In the genomic region with DNA sequence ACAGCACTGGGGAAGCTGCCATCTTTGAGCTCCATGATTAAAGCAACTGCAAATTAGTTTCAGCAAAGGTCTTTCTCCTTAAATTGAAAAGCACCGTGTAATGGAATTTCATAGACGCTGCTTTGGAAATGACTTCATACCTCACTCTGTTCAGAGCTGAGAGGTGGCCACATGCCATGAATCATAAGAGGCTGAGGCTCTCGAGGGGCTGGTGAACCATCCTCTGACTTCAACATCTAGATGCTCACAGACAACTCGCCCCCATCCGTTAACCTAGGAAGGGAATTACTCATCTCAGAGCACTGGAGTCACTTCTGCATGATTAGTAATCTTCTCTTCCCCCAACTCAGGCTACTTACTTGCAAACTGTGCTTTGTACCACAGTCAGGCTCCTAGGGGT, we compare ENCODE assay signal across 13 cellular contexts.
DNase-seq lines count a peak whose midpoint lies in the region; ATAC-seq and TF ChIP-seq lines count a peak whose summit lies in the region.
"Had no signal": no experiment of that assay in that cellular context is flagged by ENCODE, and none has a peak within 500 bp of the region (broad histone marks: within the 10 kb centered on the region; RNA-seq: fewer than 3 reads in every experiment).

No MANE protein-coding gene starts in this region.

- H3K4me1 Mint-ChIP-seq in mesothelial cell of epicardium: peaks cover 2% of the 10 kb centered on the region

- DNase-seq in DMS 273 (lab: John Stamatoyannopoulos, UW; ENCODE audit: unreplicated experiment): peak; percentile 6
- no peak for DNase-seq in DMS 273 treated with DMSO at 0.1 percent for 48 hours (lab: John Stamatoyannopoulos, UW)
- DNase-seq in astrocyte of the hippocampus (ENCODE audit: low read depth, low spot score): peak; percentile 79
- DNase-seq in putamen (ENCODE audit: low spot score): peak; percentile 6
- DNase-seq in medulla oblongata (ENCODE audit: extremely low spot score): no peak
- DNase-seq in mesothelial cell of epicardium (ENCODE audit: low spot score in 2 of 2, unreplicated experiment in 2 of 2): no peak
- DNase-seq in left lung: no peak
- DNase-seq: MM.1S, T-helper 9 cell, upper lobe of right lung had no signal

- H3K9me3 Mint-ChIP-seq in mesothelial cell of epicardium: no peaks in the 10 kb centered on the region

- H3K27ac Mint-ChIP-seq in mesothelial cell of epicardium: no peak overlapping the region

- H3K36me3 ChIP-seq in left lung: no peaks in the 10 kb centered on the region
- H3K36me3 ChIP-seq: ascending aorta, upper lobe of right lung had no signal

- TF ChIP-seq CTCF in mesothelial cell of epicardium (IDR thresholded peaks at IDR 0.05; ENCODE audit: unreplicated experiment): no peak
- TF ChIP-seq CTCF in left lung (IDR thresholded peaks at IDR 0.05): no peak

- ATAC-seq in HG03432 (IDR thresholded peaks at IDR 0.05; ENCODE audit: unreplicated experiment) (peak; percentile 51), left lung (no peak)
- ATAC-seq: upper lobe of right lung had no signal

- H3K4me1 ChIP-seq in left lung: no peaks in the 10 kb centered on the region
- H3K4me1 ChIP-seq: ascending aorta, upper lobe of right lung had no signal

- H3K9me3 ChIP-seq in left lung: no peaks in the 10 kb centered on the region
- H3K9me3 ChIP-seq: ascending aorta, upper lobe of right lung had no signal

- no peak overlapping the region for H3K4me3 Mint-ChIP-seq in mesothelial cell of epicardium

- H3K27ac ChIP-seq in left lung: no peak overlapping the region
- H3K27ac ChIP-seq: 22Rv1, ascending aorta, upper lobe of right lung had no signal

- H3K27me3 ChIP-seq in left lung: peaks cover 0 to 9% of the 10 kb centered on the region in 2 donors
- H3K27me3 ChIP-seq: ascending aorta, upper lobe of right lung had no signal

- H3K36me3 Mint-ChIP-seq in mesothelial cell of epicardium: no peaks in the 10 kb centered on the region

- intact Hi-C loops in left lung (cut with DNase I): no loop called here

- no peak overlapping the region for H3K4me3 ChIP-seq in left lung
- H3K4me3 ChIP-seq: ascending aorta, upper lobe of right lung had no signal

- H3K27me3 Mint-ChIP-seq in mesothelial cell of epicardium (ENCODE audit: low read depth): peaks cover 28% of the 10 kb centered on the region

Comparison
In these comparisons a context has a peak if more than half of its experiments do, and no peak if none do; other contexts are left out.
1. DNase-seq: peak in DMS 273 (single experiment), astrocyte of the hippocampus (single experiment) and putamen (single experiment); none in DMS 273 treated with DMSO at 0.1 percent for 48 hours (single experiment), medulla oblongata (single experiment), mesothelial cell of epicardium (0 of 2) and left lung (0 of 2).